In genomic region chr2:53265900-53266299, GRCh38 we compare ENCODE assay signal across 19 cellular contexts.
"Had no signal": no experiment of that assay in that cellular context is flagged by ENCODE, and none has a peak within 500 bp of the region (broad histone marks: within the 10 kb centered on the region; RNA-seq: fewer than 3 reads in every experiment).

No MANE protein-coding gene starts in this region.

- ATAC-seq: esophagus mucosa; gastrocnemius medialis; left cardiac atrium; lower lobe of right lung; natural killer cell treated with Interleukin-12 subunit alpha and Interleukin-12 subunit beta and Interleukin-15 and Interleukin-18, amount 100 ng/mL, for 72 hours; right cardiac atrium had no signal

- FAIRE-seq: endometrium had no signal

- H3K36me3 ChIP-seq: gastrocnemius medialis, left ventricle myocardium inferior, lower lobe of right lung, ovary had no signal

- DNase-seq: cortex of kidney; dorsolateral prefrontal cortex; effector CD8-positive, alpha-beta T cell; gastrocnemius medialis; kidney; left cardiac atrium; left ventricle myocardium inferior; lower lobe of right lung; mesenchymal stem cell; midbrain; ovary; right cardiac atrium; stimulated activated CD4-positive, alpha-beta T cell treated with anti-CD3 and anti-CD28 coated beads, Interleukin-2, amount 100 ng/mL, for 48 hours; stimulated activated naive CD4-positive, alpha-beta T cell treated with Interleukin-2 at 50 U/mL for 16 hours; trophoblast cell had no signal

- H3K27ac ChIP-seq: dorsolateral prefrontal cortex, gastrocnemius medialis, left ventricle myocardium inferior, lower lobe of right lung, ovary had no signal

- H3K27me3 ChIP-seq: gastrocnemius medialis, ovary had no signal

- H3K4me1 ChIP-seq: gastrocnemius medialis, left ventricle myocardium inferior, lower lobe of right lung had no signal

- H3K4me3 ChIP-seq: dorsolateral prefrontal cortex, gastrocnemius medialis, left ventricle myocardium inferior, lower lobe of right lung, ovary, smooth muscle cell had no signal

- H3K4me2 ChIP-seq: smooth muscle cell had no signal

- H3K9me3 ChIP-seq: gastrocnemius medialis, left ventricle myocardium inferior, lower lobe of right lung, ovary had no signal
